In genomic region chr2:197269173-197269572, GRCh38 we compare ENCODE assay signal across 9 cellular contexts. TPM values are rescaled to one million over a fixed set of nuclear protein-coding genes. Genes with fewer than 3 reads are reported as not detected.
DNase-seq lines count a peak whose midpoint lies in the region; ATAC-seq and TF ChIP-seq lines count a peak whose summit lies in the region.
"Had no signal": no experiment of that assay in that cellular context is flagged by ENCODE, and none has a peak within 500 bp of the region (broad histone marks: within the 10 kb centered on the region; RNA-seq: fewer than 3 reads in every experiment).

No MANE protein-coding gene starts in this region.

- no peak overlapping the region for H3K9ac ChIP-seq in SK-N-SH

- H3K36me3 Mint-ChIP-seq in HFFc6 (ENCODE audit: low read depth) (no peaks in the 10 kb centered on the region), glutamatergic neuron (ENCODE audit: unreplicated experiment) (no peaks in the 10 kb centered on the region)
- H3K36me3 Mint-ChIP-seq in activated CD8-positive, alpha-beta T cell treated with anti-CD3 and anti-CD28 coated beads for 36 hours (ENCODE audit: low read depth) = peaks cover 32% of the 10 kb centered on the region

- CTCF ChIA-PET in SK-N-SH (lab: Yijun Ruan, JAX) = no interaction called here
- CTCF ChIA-PET in activated CD8-positive, alpha-beta T cell treated with anti-CD3 and anti-CD28 coated beads for 36 hours (lab: Charles Lee) = interaction anchor here (0.8 to 2.0 kb wide), 6 partner anchors 9 to 258 kb away, joined by 3 to 7 read pairs (median 4); no protein-coding TSS in a partner anchor

- no peaks in the 10 kb centered on the region for H3K79me2 ChIP-seq in SK-N-SH (ENCODE audit: insufficient read depth)

- H3K9me3 ChIP-seq in SK-N-SH (no peaks in the 10 kb centered on the region), neutrophil (no peaks in the 10 kb centered on the region)

- H3K9me2 ChIP-seq in SK-N-SH = no peaks in the 10 kb centered on the region

- 58% methylated on average over 4 of the region's 4 CpGs for WGBS in SK-N-SH (ENCODE audit: low lambda C conversion rate)

- peak; percentile 40 for ATAC-seq in SK-N-SH treated with all-trans-retinoic acid at 6 μM for 48 hours
- peak; percentile 60 for ATAC-seq in activated CD8-positive, alpha-beta T cell treated with anti-CD3 and anti-CD28 coated beads for 36 hours

- no peak for TF ChIP-seq RAD21 in SK-N-SH (IDR thresholded peaks at IDR 0.05; ENCODE audit: low read length)

- intact Hi-C loops in activated CD8-positive, alpha-beta T cell treated with anti-CD3 and anti-CD28 coated beads for 36 hours (cut with micrococcal nuclease) = no loop called here

- H3K4me3 Mint-ChIP-seq in HFFc6 (no peak overlapping the region), glutamatergic neuron (ENCODE audit: unreplicated experiment) (no peak overlapping the region)
- no peak overlapping the region for H3K4me3 Mint-ChIP-seq in activated CD8-positive, alpha-beta T cell treated with anti-CD3 and anti-CD28 coated beads for 36 hours

- H3K4me2 ChIP-seq in SK-N-SH = no peak overlapping the region

- H4K20me1 ChIP-seq in SK-N-SH (ENCODE audit: insufficient read depth) = no peaks in the 10 kb centered on the region

- H3K4me1 Mint-ChIP-seq in HFFc6 (ENCODE audit: low read depth) (peaks cover 24% of the 10 kb centered on the region), glutamatergic neuron (ENCODE audit: low read depth, unreplicated experiment) (peaks cover 14% of the 10 kb centered on the region)
- H3K4me1 Mint-ChIP-seq in activated CD8-positive, alpha-beta T cell treated with anti-CD3 and anti-CD28 coated beads for 36 hours (ENCODE audit: low read depth) = peaks cover 91% of the 10 kb centered on the region

- TF ChIP-seq CTCF in SK-N-SH (IDR thresholded peaks at IDR 0.05) = no peak
- TF ChIP-seq CTCF in HFFc6 (IDR thresholded peaks at IDR 0.05) = no peak
- no peak for TF ChIP-seq CTCF in activated CD8-positive, alpha-beta T cell treated with anti-CD3 and anti-CD28 coated beads for 36 hours (IDR thresholded peaks at IDR 0.05)
- no peak for TF ChIP-seq CTCF in neutrophil (IDR thresholded peaks at IDR 0.05)
- TF ChIP-seq CTCF in glutamatergic neuron (IDR thresholded peaks at IDR 0.05; ENCODE audit: partially characterized antibody, unreplicated experiment) = no peak

- DNase-seq in SK-N-SH = no peak
- peak; percentile 67 for DNase-seq in HFFc6
- peak; percentile 69 for DNase-seq in activated CD8-positive, alpha-beta T cell treated with anti-CD3 and anti-CD28 coated beads for 36 hours
- no peak for DNase-seq in glutamatergic neuron
- DNase-seq in NCI-H1092 treated with DMSO at 0.1 percent for 48 hours (lab: John Stamatoyannopoulos, UW) = no peak
- no peak for DNase-seq in HuH-7.5 (ENCODE audit: low spot score)
- DNase-seq: NCI-H187 had no signal

- H3K4me3 ChIP-seq in SK-N-SH (ENCODE audit: low read depth in 2 of 2, low read length in 1 of 2) = no peak overlapping the region
- H3K4me3 ChIP-seq in neutrophil (ENCODE audit: low read depth in 1 of 2, low read length in 1 of 2) = no peak overlapping the region

- H3K9me3 Mint-ChIP-seq in HFFc6 (no peaks in the 10 kb centered on the region), glutamatergic neuron (ENCODE audit: unreplicated experiment) (peaks cover 2% of the 10 kb centered on the region)
- H3K9me3 Mint-ChIP-seq in activated CD8-positive, alpha-beta T cell treated with anti-CD3 and anti-CD28 coated beads for 36 hours = peaks cover 3% of the 10 kb centered on the region

- no peak for TF ChIP-seq EP300 in SK-N-SH (IDR thresholded peaks at IDR 0.05; ENCODE audit: borderline replicate concordance in 1 of 2, low read depth in 1 of 2, low read length in 1 of 2)

- H3K27me3 ChIP-seq in SK-N-SH (ENCODE audit: insufficient read depth) (no peaks in the 10 kb centered on the region), neutrophil (no peaks in the 10 kb centered on the region)

- no peak overlapping the region for H2AFZ ChIP-seq in SK-N-SH (ENCODE audit: low read depth)

- H3K36me3 ChIP-seq in SK-N-SH (replicated peaks in 1 of 2; ENCODE audit: control insufficient read depth in 1 of 2, insufficient read depth in 2 of 2, low read length in 1 of 2) = no peaks in the 10 kb centered on the region
- no peaks in the 10 kb centered on the region for H3K36me3 ChIP-seq in neutrophil

- H3K27ac ChIP-seq in SK-N-SH (ENCODE audit: low read depth in 2 of 2, low read length in 1 of 2) = peak overlapping the region in 1 of 2 experiments; percentile 31; a peak in 1 of 4 replicates
- peak overlapping the region; percentile 59 for H3K27ac ChIP-seq in neutrophil

- peaks cover 0 to 48% of the 10 kb centered on the region in 2 experiments; a peak in 2 of 4 replicates for H3K4me1 ChIP-seq in SK-N-SH (ENCODE audit: control insufficient read depth in 1 of 2, insufficient read depth in 2 of 2, low read depth in 1 of 2, low read length in 1 of 2)
- H3K4me1 ChIP-seq in neutrophil (ENCODE audit: control insufficient read depth in 1 of 2, insufficient read depth in 1 of 2, low read depth in 1 of 2, low read length in 1 of 2) = peaks cover 64 to 75% of the 10 kb centered on the region in 2 experiments

- H3F3A ChIP-seq in SK-N-SH (replicated peaks; ENCODE audit: insufficient read depth) = no peaks in the 10 kb centered on the region

- peaks cover 3% of the 10 kb centered on the region; the same call in 1 of the 2 replicates for H3K27me3 Mint-ChIP-seq in HFFc6 (ENCODE audit: insufficient read depth)
- H3K27me3 Mint-ChIP-seq in activated CD8-positive, alpha-beta T cell treated with anti-CD3 and anti-CD28 coated beads for 36 hours = no peaks in the 10 kb centered on the region
- H3K27me3 Mint-ChIP-seq in glutamatergic neuron (ENCODE audit: unreplicated experiment) = no peaks in the 10 kb centered on the region

- POLR2A ChIA-PET in SK-N-SH (lab: Yijun Ruan, JAX) = no interaction called here
- POLR2A ChIA-PET in activated CD8-positive, alpha-beta T cell treated with anti-CD3 and anti-CD28 coated beads for 36 hours (lab: Charles Lee) = interaction anchor here (0.6 to 2.8 kb wide), 9 partner anchors 9 to 163 kb away, joined by 3 to 20 read pairs (median 4); no protein-coding TSS in a partner anchor

- H3K27ac Mint-ChIP-seq in HFFc6 (no peak overlapping the region), glutamatergic neuron (ENCODE audit: unreplicated experiment) (no peak overlapping the region)
- H3K27ac Mint-ChIP-seq in activated CD8-positive, alpha-beta T cell treated with anti-CD3 and anti-CD28 coated beads for 36 hours = peak overlapping the region; percentile 90

TF ChIP-seq in SK-N-SH treated with all-trans-retinoic acid at 6 μM for 48 hours, 23 proteins besides CTCF, POLR2A, EP300 and RAD21:
- TF ChIP-seq GLIS3 (CRISPR knock-in tag; IDR thresholded peaks at IDR 0.05) = no peak
- TF ChIP-seq PPARA (CRISPR knock-in tag; IDR thresholded peaks at IDR 0.05; ENCODE audit: borderline replicate concordance) = no peak
- no peak for TF ChIP-seq SNAI2 (CRISPR knock-in tag; IDR thresholded peaks at IDR 0.05)
- no peak for TF ChIP-seq ZNF565 (CRISPR knock-in tag; conservative IDR thresholded peaks at IDR 0.05; ENCODE audit: low read depth)
- TF ChIP-seq CSRNP3 (CRISPR knock-in tag; IDR thresholded peaks at IDR 0.05) = no peak
- no peak for TF ChIP-seq ARNTL (CRISPR knock-in tag; IDR thresholded peaks at IDR 0.05; ENCODE audit: borderline replicate concordance, low read depth)
- no peak for TF ChIP-seq ZNF8 (CRISPR knock-in tag; IDR thresholded peaks at IDR 0.05)
- TF ChIP-seq ZNF70 (CRISPR knock-in tag; IDR thresholded peaks at IDR 0.05) = no peak

TF ChIP-seq in SK-N-SH, 30 proteins besides CTCF, POLR2A, EP300 and RAD21 (continues in another document):
- TF ChIP-seq FOXM1 (IDR thresholded peaks at IDR 0.05; ENCODE audit: low read depth) = no peak
- no peak for TF ChIP-seq TCF12 (IDR thresholded peaks at IDR 0.05)
- TF ChIP-seq, protein P1, sequence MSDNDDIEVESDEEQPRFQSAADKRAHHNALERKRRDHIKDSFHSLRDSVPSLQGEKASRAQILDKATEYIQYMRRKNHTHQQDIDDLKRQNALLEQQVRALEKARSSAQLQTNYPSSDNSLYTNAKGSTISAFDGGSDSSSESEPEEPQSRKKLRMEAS (IDR thresholded peaks at IDR 0.05; ENCODE audit: low read depth) = no peak
- no peak for TF ChIP-seq POLR2AphosphoS5 (IDR thresholded peaks at IDR 0.05; ENCODE audit: low read depth, low read length)
- TF ChIP-seq YY1 (IDR thresholded peaks at IDR 0.05; ENCODE audit: low read depth) = no peak
- no peak for TF ChIP-seq CHD2 (IDR thresholded peaks at IDR 0.05; ENCODE audit: low read length, partially characterized antibody)
- TF ChIP-seq GATA2 (CRISPR knock-in tag; IDR thresholded peaks at IDR 0.05) = no peak
- no peak for TF ChIP-seq GABPA (IDR thresholded peaks at IDR 0.05; ENCODE audit: low read depth)
- TF ChIP-seq, protein P2, sequence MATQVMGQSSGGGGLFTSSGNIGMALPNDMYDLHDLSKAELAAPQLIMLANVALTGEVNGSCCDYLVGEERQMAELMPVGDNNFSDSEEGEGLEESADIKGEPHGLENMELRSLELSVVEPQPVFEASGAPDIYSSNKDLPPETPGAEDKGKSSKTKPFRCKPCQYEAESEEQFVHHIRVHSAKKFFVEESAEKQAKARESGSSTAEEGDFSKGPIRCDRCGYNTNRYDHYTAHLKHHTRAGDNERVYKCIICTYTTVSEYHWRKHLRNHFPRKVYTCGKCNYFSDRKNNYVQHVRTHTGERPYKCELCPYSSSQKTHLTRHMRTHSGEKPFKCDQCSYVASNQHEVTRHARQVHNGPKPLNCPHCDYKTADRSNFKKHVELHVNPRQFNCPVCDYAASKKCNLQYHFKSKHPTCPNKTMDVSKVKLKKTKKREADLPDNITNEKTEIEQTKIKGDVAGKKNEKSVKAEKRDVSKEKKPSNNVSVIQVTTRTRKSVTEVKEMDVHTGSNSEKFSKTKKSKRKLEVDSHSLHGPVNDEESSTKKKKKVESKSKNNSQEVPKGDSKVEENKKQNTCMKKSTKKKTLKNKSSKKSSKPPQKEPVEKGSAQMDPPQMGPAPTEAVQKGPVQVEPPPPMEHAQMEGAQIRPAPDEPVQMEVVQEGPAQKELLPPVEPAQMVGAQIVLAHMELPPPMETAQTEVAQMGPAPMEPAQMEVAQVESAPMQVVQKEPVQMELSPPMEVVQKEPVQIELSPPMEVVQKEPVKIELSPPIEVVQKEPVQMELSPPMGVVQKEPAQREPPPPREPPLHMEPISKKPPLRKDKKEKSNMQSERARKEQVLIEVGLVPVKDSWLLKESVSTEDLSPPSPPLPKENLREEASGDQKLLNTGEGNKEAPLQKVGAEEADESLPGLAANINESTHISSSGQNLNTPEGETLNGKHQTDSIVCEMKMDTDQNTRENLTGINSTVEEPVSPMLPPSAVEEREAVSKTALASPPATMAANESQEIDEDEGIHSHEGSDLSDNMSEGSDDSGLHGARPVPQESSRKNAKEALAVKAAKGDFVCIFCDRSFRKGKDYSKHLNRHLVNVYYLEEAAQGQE (IDR thresholded peaks at IDR 0.05; ENCODE audit: low read depth, low read length) = no peak

RNA-seq across cellular contexts. Expression of gene ANKRD44, which starts 41.4 kb away (rescaled TPM):
- 12.3 and 12.5 TPM in 2 replicates for polyA plus RNA-seq in SK-N-SH (2012; rRNA removed)
- 6.8 and 7.0 TPM in 2 replicates for polyA plus RNA-seq in SK-N-SH (2012; cell fraction: cytosol; rRNA removed)
- polyA plus RNA-seq in SK-N-SH (2012; cell fraction: nucleus; rRNA removed) = 23.4 and 77.4 TPM in 2 replicates
- 1 to 10 TPM; 3.8 to 5.7 (median 4.7) TPM for total RNA-seq in HFFc6 (2021; fragmentation: NEBNext Ultra II Directional; extraction: Animal tissue kit (Norgen Biotek cat#: 25700))
- total RNA-seq in activated CD8-positive, alpha-beta T cell treated with anti-CD3 and anti-CD28 coated beads for 36 hours = 100 to 1,000 TPM; 131 to 132 TPM
- 12.0 TPM for total RNA-seq in glutamatergic neuron (ENCODE audit: unreplicated experiment)

Comparison
In these comparisons a context has a peak if more than half of its experiments do, and no peak if none do; other contexts are left out.
1. DNase-seq: peak in HFFc6 (single experiment) and activated CD8-positive, alpha-beta T cell treated with anti-CD3 and anti-CD28 coated beads for 36 hours (single experiment); none in SK-N-SH (single experiment), glutamatergic neuron (single experiment), NCI-H1092 treated with DMSO at 0.1 percent for 48 hours (single experiment) and HuH-7.5 (single experiment).
2. RNA of gene ANKRD44, which starts 41.4 kb away (total RNA-seq): 131 to 132 TPM in activated CD8-positive, alpha-beta T cell treated with anti-CD3 and anti-CD28 coated beads for 36 hours; 12.0 TPM in glutamatergic neuron (single experiment) and 3.8 to 5.7 TPM in HFFc6; every median in the first group is over 10 times any median in the second.